Comparison of ENCODE assay signal across 11 cellular contexts in the genomic region with DNA sequence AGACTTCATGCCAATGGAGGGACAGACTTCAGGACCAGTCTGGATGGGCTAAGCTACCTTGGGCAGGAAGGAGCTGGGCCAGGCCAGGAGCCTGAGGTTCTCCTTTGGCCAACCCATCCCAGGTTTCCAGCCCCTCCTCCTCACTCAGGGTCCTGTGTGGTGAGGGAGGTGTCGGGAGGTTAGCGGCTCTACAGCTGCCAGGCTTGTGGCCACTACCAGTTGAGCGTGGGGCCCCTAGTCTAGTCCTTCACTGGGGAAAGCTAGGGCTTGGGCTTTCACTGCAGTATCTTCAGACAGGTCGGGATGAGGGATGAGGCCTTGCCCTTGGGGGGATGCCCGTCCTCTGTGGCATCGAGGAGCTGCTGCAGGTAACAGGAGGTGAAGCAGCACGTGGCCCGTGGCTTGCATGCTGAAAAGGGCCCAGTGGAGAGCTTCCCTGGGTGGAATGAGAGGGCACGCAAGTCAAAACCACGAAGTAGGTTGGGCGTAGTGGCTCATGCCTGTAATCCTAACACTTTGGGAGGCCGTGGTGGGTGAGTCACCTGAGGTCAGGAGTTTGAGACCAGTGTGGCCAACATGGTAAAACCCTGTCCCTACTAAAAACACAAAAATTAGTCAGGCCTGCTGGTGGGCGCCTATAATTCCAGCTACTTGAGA. TPM values are rescaled to one million over a fixed set of nuclear protein-coding genes. Genes with fewer than 3 reads are reported as not detected.
A peak's percentile ranks its signal among the peaks of the same experiment; 100 is the strongest.
DNase-seq lines count a peak whose midpoint lies in the region; ATAC-seq and TF ChIP-seq lines count a peak whose summit lies in the region.
"Had no signal": no experiment of that assay in that cellular context is flagged by ENCODE, and none has a peak within 500 bp of the region (broad histone marks: within the 10 kb centered on the region; RNA-seq: fewer than 3 reads in every experiment).

No MANE protein-coding gene starts in this region.

- H3K4me1 ChIP-seq in cardiac muscle cell (ENCODE audit: low read depth): peaks cover 21% of the 10 kb centered on the region

- no peak for TF ChIP-seq CTCF in cardiac muscle cell (IDR thresholded peaks at IDR 0.05; ENCODE audit: low read depth, low read length)
- TF ChIP-seq CTCF in fibroblast of pulmonary artery (IDR thresholded peaks at IDR 0.05; ENCODE audit: low read length, missing control alignments): no peak

- DNase-seq in cardiac muscle cell (ENCODE audit: low read depth in 1 of 2, low spot score in 1 of 2) (peak in 1 of 2 donors; percentile 52), left ventricle myocardium superior (no peak), T1000 (lab: John Stamatoyannopoulos, UW) (peak; percentile 76), fibroblast of pulmonary artery (ENCODE audit: low read depth) (peak; percentile 43), stromal cell of bone marrow (ENCODE audit: low read depth) (peak; percentile 71), NOMO-1 treated with dmso at 0.1 percent for 144 hours (lab: John Stamatoyannopoulos, UW; ENCODE audit: unreplicated experiment) (no peak)
- DNase-seq: CD4-positive, CD25-positive, alpha-beta regulatory T cell; gastrocnemius medialis had no signal

- H3K36me3 ChIP-seq in cardiac muscle cell: peaks cover 14% of the 10 kb centered on the region

- H3K27ac ChIP-seq in cardiac muscle cell: peak overlapping the region; percentile 39
- H3K27ac ChIP-seq: gastrocnemius medialis, Peyer's patch had no signal

- no peaks in the 10 kb centered on the region for H3K9me3 ChIP-seq in cardiac muscle cell (ENCODE audit: low read depth)
- H3K9me3 ChIP-seq: gastrocnemius medialis, Peyer's patch had no signal

- H3K4me3 ChIP-seq in cardiac muscle cell: no peak overlapping the region
- no peak overlapping the region for H3K4me3 ChIP-seq in fibroblast of pulmonary artery (replicated peaks; ENCODE audit: low read depth, low read length)
- H3K4me3 ChIP-seq: gastrocnemius medialis, Peyer's patch had no signal

- intact Hi-C loops in left ventricle myocardium superior (cut with micrococcal nuclease): no loop called here

- no peaks in the 10 kb centered on the region for H3K27me3 ChIP-seq in cardiac muscle cell
- H3K27me3 ChIP-seq: gastrocnemius medialis, Peyer's patch had no signal

- ATAC-seq in left ventricle myocardium superior: no peak
- ATAC-seq in GM21825 (IDR thresholded peaks at IDR 0.05; ENCODE audit: unreplicated experiment): no peak
- no peak for ATAC-seq in HG03442 (IDR thresholded peaks at IDR 0.05; ENCODE audit: unreplicated experiment)
- ATAC-seq: gastrocnemius medialis had no signal

RNA-seq across cellular contexts. Expression of a gene that starts 8.5 kb away (rescaled TPM):
- total RNA-seq in cardiac muscle cell (14.8 and 84.3 TPM in 2 replicates), left ventricle myocardium superior (1.6 TPM)
- polyA plus RNA-seq in cardiac muscle cell: 10.9 and 23.5 TPM in 2 replicates

RNA-seq across cellular contexts. Expression of a gene that starts 31.1 kb away (rescaled TPM):
- 40.3 and 40.8 TPM in 2 replicates for total RNA-seq in cardiac muscle cell
- 98.5 and 102 TPM in 2 replicates for polyA plus RNA-seq in cardiac muscle cell
- total RNA-seq in left ventricle myocardium superior: 78.1 TPM

Comparison
In these comparisons a context has a peak if more than half of its experiments do, and no peak if none do; other contexts are left out.
1. DNase-seq: peak in T1000 (single experiment), fibroblast of pulmonary artery (single experiment) and stromal cell of bone marrow (single experiment); none in left ventricle myocardium superior (single experiment) and NOMO-1 treated with dmso at 0.1 percent for 144 hours (single experiment).